ENCODE assay signal across 1 cellular context in genomic region chr5:154467655-154468354, GRCh38.
A peak's percentile ranks its signal among the peaks of the same experiment; 100 is the strongest.
TF ChIP-seq lines count a peak whose summit lies in the region.

No MANE protein-coding gene starts in this region.

TF ChIP-seq in GM12878, 131 proteins besides CTCF, POLR2A, EP300 and RAD21 (continued from another document):
- TF ChIP-seq HSF1 (IDR thresholded peaks at IDR 0.05; ENCODE audit: low read depth, low read length) (no peak), YY1 (IDR thresholded peaks at IDR 0.05; ENCODE audit: low read depth, low read length) (peak; percentile 74), SMAD5 (IDR thresholded peaks at IDR 0.05; ENCODE audit: low read depth) (no peak), ATF2 (IDR thresholded peaks at IDR 0.05; ENCODE audit: low read length) (no peak), ASH2L (IDR thresholded peaks at IDR 0.05; ENCODE audit: borderline replicate concordance, low read depth) (no peak), MEF2B (IDR thresholded peaks at IDR 0.05; ENCODE audit: partially characterized antibody, poor library complexity, severe bottlenecking) (no peak), IKZF1 (conservative IDR thresholded peaks at IDR 0.05) (0 out of 2 replicates have a peak, but pooled peaks have one; percentile 8), RUNX3 (IDR thresholded peaks at IDR 0.05; ENCODE audit: low read length) (peak; percentile 51), ATF7 (IDR thresholded peaks at IDR 0.05; ENCODE audit: low read depth) (no peak), EED (IDR thresholded peaks at IDR 0.05; ENCODE audit: low read depth) (no peak), JUND (IDR thresholded peaks at IDR 0.05; ENCODE audit: low read depth, low read length) (no peak), DPF2 (IDR thresholded peaks at IDR 0.05) (no peak), BACH1 (IDR thresholded peaks at IDR 0.05; ENCODE audit: borderline replicate concordance) (no peak), ELK1 (IDR thresholded peaks at IDR 0.05; ENCODE audit: low read depth, low read length) (no peak), POU2F2 (IDR thresholded peaks at IDR 0.05; ENCODE audit: borderline replicate concordance, low read depth, low read length) (peak; percentile 45; the same call in 1 of the 3 replicates)
